Comparison of ENCODE assay signal across 8 cellular contexts in genomic region chr6:4055420-4056041, GRCh38. TPM values are rescaled to one million over a fixed set of nuclear protein-coding genes. Genes with fewer than 3 reads are reported as not detected.
DNase-seq lines count a peak whose midpoint lies in the region; ATAC-seq and TF ChIP-seq lines count a peak whose summit lies in the region.

No MANE protein-coding gene starts in this region.

- DNase-seq in MCF 10A (ENCODE audit: unreplicated experiment) (peak; percentile 80), breast epithelium (ENCODE audit: low spot score in 2 of 2) (no peak), RWPE2 (ENCODE audit: low spot score) (no peak), fibroblast of peridontal ligament (ENCODE audit: extremely low read depth) (peak; percentile 83), psoas muscle (no peak)
- no peak for DNase-seq in activated CD4-positive, alpha-beta T cell treated with anti-CD3 and anti-CD28 coated beads for 48 hours

- intact Hi-C loops in MCF 10A (cut with micrococcal nuclease), result loop anchor here (1.0 to 2.0 kb wide), 3 partner anchors 79 to 155 kb away; partner anchors contain the start of gene ECI2
- intact Hi-C loops in breast epithelium (cut with DNase I; ENCODE audit: low total_unique reads), result no loop called here
- intact Hi-C loops in psoas muscle (cut with DNase I), result loop anchor here (2.0 to 5.0 kb wide), 3 partner anchors 57 to 101 kb away; no protein-coding TSS in a partner anchor

- peaks cover 93% of the 10 kb centered on the region for H3K36me3 Mint-ChIP-seq in MCF 10A (ENCODE audit: insufficient read depth, unreplicated experiment)

- ATAC-seq in RWPE2 (ENCODE audit: low read depth) (peak; percentile 59), psoas muscle (peak; percentile 82 to 97 (median 94)), HG02798 (IDR thresholded peaks at IDR 0.05; ENCODE audit: poor library complexity, unreplicated experiment) (no peak), GM19463 (IDR thresholded peaks at IDR 0.05; ENCODE audit: unreplicated experiment) (no peak)

- peaks cover 26% of the 10 kb centered on the region for H3K4me1 Mint-ChIP-seq in MCF 10A (ENCODE audit: insufficient read depth, unreplicated experiment)

- POLR2A ChIA-PET in MCF 10A (lab: Yijun Ruan, JAX), result interaction anchor here (0.6 to 2.8 kb wide), 7 partner anchors 13 to 158 kb away, joined by 3 to 18 read pairs (median 4); partner anchors contain the start of gene ECI2

- H3K27ac Mint-ChIP-seq in MCF 10A (ENCODE audit: low read depth, unreplicated experiment), result peak overlapping the region; percentile 44

- WGBS in psoas muscle, 3 donors, result 31 to 48% (median 35%) methylated on average over 2 of the region's 2 CpGs

- H3K4me3 Mint-ChIP-seq in MCF 10A (ENCODE audit: unreplicated experiment), result no peak overlapping the region

- H3K4me3 ChIP-seq in breast epithelium, result no peak overlapping the region
- no peak overlapping the region for H3K4me3 ChIP-seq in RWPE2 (ENCODE audit: severe bottlenecking)
- no peak overlapping the region for H3K4me3 ChIP-seq in psoas muscle

- H3K4me1 ChIP-seq in breast epithelium (no peaks in the 10 kb centered on the region), RWPE2 (ENCODE audit: insufficient read depth, poor library complexity, severe bottlenecking) (peaks cover 33% of the 10 kb centered on the region), psoas muscle (peaks cover 12% of the 10 kb centered on the region)

- H3K27ac ChIP-seq in breast epithelium (no peak overlapping the region), RWPE2 (ENCODE audit: poor library complexity, severe bottlenecking) (peak overlapping the region; percentile 26), psoas muscle (peak overlapping the region; percentile 58)

- H3K27me3 ChIP-seq in breast epithelium (no peaks in the 10 kb centered on the region), RWPE2 (ENCODE audit: insufficient read depth, poor library complexity, severe bottlenecking) (no peaks in the 10 kb centered on the region), psoas muscle (ENCODE audit: insufficient read depth in 3 of 3, low read length in 2 of 3) (no peaks in the 10 kb centered on the region)

- TF ChIP-seq CTCF in MCF 10A (IDR thresholded peaks at IDR 0.05; ENCODE audit: unreplicated experiment) (peak; percentile 68), breast epithelium (IDR thresholded peaks at IDR 0.05) (peak in 1 of 3 donors; percentile 30), RWPE2 (IDR thresholded peaks at IDR 0.05; ENCODE audit: poor library complexity, severe bottlenecking) (peak; percentile 89), psoas muscle (IDR thresholded peaks at IDR 0.05) (peak; percentile 61)

- no peak for TF ChIP-seq POLR2A in breast epithelium (IDR thresholded peaks at IDR 0.05)

- no TSS peak for BruUV-seq in MCF 10A (replicated peaks; lab: Mats Ljungman, UMichigan)

- no peaks in the 10 kb centered on the region for H3K9me3 Mint-ChIP-seq in MCF 10A (ENCODE audit: unreplicated experiment)

- H3K27me3 Mint-ChIP-seq in MCF 10A (ENCODE audit: insufficient read depth, unreplicated experiment), result no peaks in the 10 kb centered on the region

- CTCF ChIA-PET in MCF 10A (lab: Yijun Ruan, JAX), result interaction anchor here (0.6 to 7.2 kb wide), 22 partner anchors 9 to 225 kb away, joined by 3 to 92 read pairs (median 3); no protein-coding TSS in a partner anchor

- H3K9me3 ChIP-seq in breast epithelium (no peaks in the 10 kb centered on the region), RWPE2 (ENCODE audit: severe bottlenecking) (no peaks in the 10 kb centered on the region), psoas muscle (no peaks in the 10 kb centered on the region)

- H3K36me3 ChIP-seq in breast epithelium (no peaks in the 10 kb centered on the region), RWPE2 (ENCODE audit: low read depth) (peaks cover 94% of the 10 kb centered on the region), psoas muscle (ENCODE audit: insufficient read depth in 1 of 2, low read depth in 1 of 2) (peaks cover 10 to 92% of the 10 kb centered on the region in 2 donors)

RNA-seq across cellular contexts. Expression of gene FAM217A, which starts 23.4 kb away (rescaled TPM):
- total RNA-seq in MCF 10A (2022) (not detected in 2 replicates), breast epithelium (not detected), psoas muscle (not detected)
- polyA plus RNA-seq in psoas muscle, result not detected

Comparison
In these comparisons a context has a peak if more than half of its experiments do, and no peak if none do; other contexts are left out.
1. DNase-seq: peak in MCF 10A (single experiment) and fibroblast of peridontal ligament (single experiment); none in breast epithelium (0 of 2), RWPE2 (single experiment), psoas muscle (0 of 2) and activated CD4-positive, alpha-beta T cell treated with anti-CD3 and anti-CD28 coated beads for 48 hours (single experiment).
2. H3K27ac ChIP-seq: peak in RWPE2 (single experiment) and psoas muscle (single experiment); none in breast epithelium (0 of 2).
3. ATAC-seq: peak in RWPE2 (single experiment) and psoas muscle (4 of 4); none in HG02798 (single experiment) and GM19463 (single experiment).